In genomic region chr22:21716395-21717122, GRCh38 we compare ENCODE assay signal across 7 cellular contexts. TPM values are rescaled to one million over a fixed set of nuclear protein-coding genes. Genes with fewer than 3 reads are reported as not detected.
DNase-seq lines count a peak whose midpoint lies in the region; ATAC-seq, FAIRE-seq and TF ChIP-seq lines count a peak whose summit lies in the region.
"Not testable (repeated sequence)": the region's sequence is repeated elsewhere in the genome, so short reads cannot be mapped to it uniquely, and the experiment has no call there.

No MANE protein-coding gene starts in this region.

- peaks cover 29% of the 10 kb centered on the region for H4K20me1 ChIP-seq in K562 (replicated peaks; ENCODE audit: control insufficient read depth, insufficient read depth, low read length)

- H3K27me3 Mint-ChIP-seq in effector memory CD8-positive, alpha-beta T cell; natural killer cell (ENCODE audit: low read depth in 2 of 2); progenitor cell of endocrine pancreas: not testable (repeated sequence)

- H3K36me3 Mint-ChIP-seq in effector memory CD8-positive, alpha-beta T cell (ENCODE audit: insufficient read depth); natural killer cell; progenitor cell of endocrine pancreas (ENCODE audit: insufficient read depth): not testable (repeated sequence)

- TF ChIP-seq POLR2A in K562 (conservative IDR thresholded peaks at IDR 0.05); gastrocnemius medialis (IDR thresholded peaks at IDR 0.05): not testable (repeated sequence)

- not testable (repeated sequence) for H3K9me1 ChIP-seq in K562 (ENCODE audit: control insufficient read depth, insufficient read depth, low read length)

- H3K79me2 ChIP-seq in K562 (ENCODE audit: control insufficient read depth, insufficient read depth, low read length), result not testable (repeated sequence)

- H3K27me3 ChIP-seq in K562 (ENCODE audit: control insufficient read depth in 2 of 2, insufficient read depth in 2 of 2, low read length in 2 of 2), result peaks cover 36 to 51% of the 10 kb centered on the region in 2 experiments
- H3K27me3 ChIP-seq in gastrocnemius medialis, result not testable (repeated sequence)

- H3K4me1 ChIP-seq in K562 (replicated peaks in 1 of 2; ENCODE audit: control insufficient read depth in 2 of 2, insufficient read depth in 2 of 2, low read length in 2 of 2) (peaks cover 9 to 14% of the 10 kb centered on the region in 2 experiments; a peak in 4 of 5 replicates), gastrocnemius medialis (peaks cover 25 to 39% of the 10 kb centered on the region in 2 donors)

- WGBS in K562 (ENCODE audit: insufficient coverage, low coverage, missing lambda C conversion rate), result 10% methylated on average over 14 of the region's 15 CpGs

- not testable (repeated sequence) for H3K4me3 ChIP-seq in K562, gastrocnemius medialis

- not testable (repeated sequence) for H3K9me3 ChIP-seq in K562 (replicated peaks; ENCODE audit: control insufficient read depth, insufficient read depth, low read depth, low read length); gastrocnemius medialis

- H3K27ac ChIP-seq in K562 (ENCODE audit: extremely low read depth, low read depth, low read length), result not testable (repeated sequence)
- H3K27ac ChIP-seq in gastrocnemius medialis, result peak overlapping the region; percentile 75 to 82 (median 81)

- not testable (repeated sequence) for TF ChIP-seq EP300 in K562 (IDR thresholded peaks at IDR 0.05; ENCODE audit: low read length)

- H3K9ac ChIP-seq in K562 (ENCODE audit: insufficient read depth in 1 of 2, low read depth in 2 of 2, low read length in 2 of 2), result not testable (repeated sequence)

- not testable (repeated sequence) for ATAC-seq in K562; effector memory CD8-positive, alpha-beta T cell (replicated peaks); Right ventricle myocardium superior (ENCODE audit: poor library complexity); natural killer cell
- ATAC-seq in gastrocnemius medialis, result peak; percentile 22 to 28

- not testable (repeated sequence) for H3K36me3 ChIP-seq in K562 (ENCODE audit: control insufficient read depth, insufficient read depth, low read length); gastrocnemius medialis

- FAIRE-seq in K562 (lab: Jason Lieb, UNC), result peak; percentile 46

- not testable (repeated sequence) for H3K9me3 Mint-ChIP-seq in effector memory CD8-positive, alpha-beta T cell; natural killer cell; progenitor cell of endocrine pancreas (ENCODE audit: low read depth)

- in situ Hi-C loops in K562 (cut with MboI), result loop anchor here (5.0 kb wide), 1 partner anchor 1019 kb away; no protein-coding TSS in a partner anchor
- in situ Hi-C loops in gastrocnemius medialis (cut with MboI; ENCODE audit: low sequenced_read_pairs in 4 of 4), result loop anchor here in 3 of 4 donors (10.0 kb wide), 2 partner anchors 218 to 228 kb away; no protein-coding TSS in a partner anchor

- POLR2A ChIA-PET in K562 (lab: Yijun Ruan, JAX), result interaction anchor here (0.6 to 3.8 kb wide), 6 partner anchors 8 to 74 kb away, joined by 3 to 53 read pairs (median 4); no protein-coding TSS in a partner anchor

- BruUV-seq in K562 (replicated peaks; lab: Mats Ljungman, UMichigan), result not testable (repeated sequence)

- peak overlapping the region; percentile 20 to 64 for H3K27ac Mint-ChIP-seq in effector memory CD8-positive, alpha-beta T cell
- peak overlapping the region; percentile 12 to 14 for H3K27ac Mint-ChIP-seq in natural killer cell
- peak overlapping the region; percentile 29 for H3K27ac Mint-ChIP-seq in progenitor cell of endocrine pancreas

- CTCF ChIA-PET in K562 (lab: Yijun Ruan, JAX; ENCODE audit: low intra/inter-chr PET ratio), result interaction anchor here (1.2 to 12.1 kb wide), 2 partner anchors 37 to 222 kb away, joined by 3 to 609 read pairs; no protein-coding TSS in a partner anchor

- H2AFZ ChIP-seq in K562 (ENCODE audit: low read depth, low read length), result not testable (repeated sequence)

- not testable (repeated sequence) for H3K4me2 ChIP-seq in K562 (ENCODE audit: insufficient read depth, low read length)

- intact Hi-C loops in K562 (cut with micrococcal nuclease); Right ventricle myocardium superior (cut with DNase I); natural killer cell (cut with micrococcal nuclease); gastrocnemius medialis (cut with DNase I; ENCODE audit: low total_unique reads): not testable (repeated sequence)

- not testable (repeated sequence) for TF ChIP-seq CTCF in K562 (IDR thresholded peaks at IDR 0.05 in 2 of 3, conservative IDR thresholded peaks at IDR 0.05 in 1 of 3; ENCODE audit: insufficient read depth in 2 of 3, low read depth in 1 of 3, low read length in 3 of 3); natural killer cell (IDR thresholded peaks at IDR 0.05); progenitor cell of endocrine pancreas (IDR thresholded peaks at IDR 0.05; ENCODE audit: unreplicated experiment); gastrocnemius medialis (IDR thresholded peaks at IDR 0.05 in 4 of 5, conservative IDR thresholded peaks at IDR 0.05 in 1 of 5)

- H3K4me1 Mint-ChIP-seq in effector memory CD8-positive, alpha-beta T cell (ENCODE audit: low read depth in 2 of 2), result peaks cover 24 to 27% of the 10 kb centered on the region in 2 donors
- H3K4me1 Mint-ChIP-seq in natural killer cell, result peaks cover 29 to 39% of the 10 kb centered on the region in 2 donors
- H3K4me1 Mint-ChIP-seq in progenitor cell of endocrine pancreas (ENCODE audit: low read depth), result not testable (repeated sequence)

- not testable (repeated sequence) for H3K4me3 Mint-ChIP-seq in effector memory CD8-positive, alpha-beta T cell; natural killer cell; progenitor cell of endocrine pancreas (ENCODE audit: low read depth)

- DNase-seq in NCI-H2171 treated with DMSO at 0.1 percent for 48 hours (lab: John Stamatoyannopoulos, UW) (peak; percentile 16), Right ventricle myocardium superior (peak; percentile 3)
- DNase-seq in K562 (ENCODE audit: extremely low read depth in 1 of 4, low spot score in 3 of 4); effector memory CD8-positive, alpha-beta T cell; natural killer cell; progenitor cell of endocrine pancreas (ENCODE audit: low spot score, unreplicated experiment); gastrocnemius medialis: not testable (repeated sequence)

- not testable (repeated sequence) for TF ChIP-seq RAD21 in K562 (CRISPR knock-in tag; conservative IDR thresholded peaks at IDR 0.05 in 1 of 2, IDR thresholded peaks at IDR 0.05 in 1 of 2)

RNA-seq across cellular contexts. Expression of gene YPEL1, which starts 19.0 kb away (rescaled TPM):
- total RNA-seq in K562 (2011; cell fraction: chromatin; rRNA removed; ENCODE audit: low replicate concordance), result 4.4 and 6.2 TPM in 2 replicates
- total RNA-seq in K562 (2011; cell fraction: nucleolus; rRNA removed), result 3.0 TPM in 2 replicates
- total RNA-seq in K562 (2011; cell fraction: nucleoplasm; rRNA removed), result 4.6 and 4.7 TPM in 2 replicates
- total RNA-seq in K562 (2014; rRNA removed), result 0.18 and 0.49 TPM in 2 replicates
- 0.41 and 0.47 TPM in 2 replicates for total RNA-seq in K562 (2014; rRNA removed; fragmentation: Illumina TruSeq; extraction: Trizol)
- total RNA-seq in K562 (2015; rRNA removed; fragmentation: Illumina TruSeq; extraction: Trizol), result 0.15 and 0.25 TPM in 2 replicates
- 0.53 and 0.54 TPM in 2 replicates for total RNA-seq in K562 (2021)
- polyA plus RNA-seq in K562 (2011; rRNA removed), result 2.2 and 2.4 TPM in 2 replicates
- polyA plus RNA-seq in K562 (2011; cell fraction: cytosol; rRNA removed), result 0.63 and 1.4 TPM in 2 replicates
- polyA plus RNA-seq in K562 (2011; cell fraction: nucleus; rRNA removed), result 1.9 and 2.6 TPM in 2 replicates
- 0.59 and 4.0 TPM in 2 replicates for polyA plus RNA-seq in K562 (2012)
- polyA plus RNA-seq in K562 (2014; fragmentation: Illumina TruSeq; extraction: Trizol), result 0.46 TPM in 2 replicates
- polyA plus RNA-seq in K562 (2014; fragmentation: Nextera tagmentation; extraction: Ambion mirVana), result under 1 TPM; 0.07 to 0.10 TPM
- polyA plus RNA-seq in K562 (2014; rRNA removed), result 0.36 and 1.7 TPM in 2 replicates
- polyA minus RNA-seq in K562 (2011; rRNA and poly(A)+ RNA removed), result 1.4 and 3.0 TPM in 2 replicates
- polyA minus RNA-seq in K562 (2011; cell fraction: cytosol; rRNA and poly(A)+ RNA removed), result 0.46 and 0.67 TPM in 2 replicates
- polyA minus RNA-seq in K562 (2011; cell fraction: nucleus; rRNA and poly(A)+ RNA removed), result 0.67 and 1.00 TPM in 2 replicates
- 3.1 TPM for total RNA-seq in Right ventricle myocardium superior
- total RNA-seq in natural killer cell, result 10 to 100 TPM; 59.9 to 86.3 (median 68.8) TPM
- 24.9 and 30.5 TPM in 2 replicates for total RNA-seq in progenitor cell of endocrine pancreas
- total RNA-seq in gastrocnemius medialis, result 10 to 100 TPM; 23.6 to 42.1 (median 36.4) TPM

RNA-seq across cellular contexts. Expression of gene PPIL2, which starts 50.7 kb away (rescaled TPM):
- 1,132 and 1,539 TPM in 2 replicates for total RNA-seq in K562 (2011; cell fraction: chromatin; rRNA removed; ENCODE audit: low replicate concordance)
- total RNA-seq in K562 (2011; cell fraction: nucleolus; rRNA removed), result 736 and 826 TPM in 2 replicates
- total RNA-seq in K562 (2011; cell fraction: nucleoplasm; rRNA removed), result 718 and 814 TPM in 2 replicates
- total RNA-seq in K562 (2014; rRNA removed), result 174 and 195 TPM in 2 replicates
- total RNA-seq in K562 (2014; rRNA removed; fragmentation: Illumina TruSeq; extraction: Trizol), result 104 and 115 TPM in 2 replicates
- total RNA-seq in K562 (2015; rRNA removed; fragmentation: Illumina TruSeq; extraction: Trizol), result 170 and 172 TPM in 2 replicates
- 251 and 267 TPM in 2 replicates for total RNA-seq in K562 (2021)
- 193 and 247 TPM in 2 replicates for polyA plus RNA-seq in K562 (2011; rRNA removed)
- polyA plus RNA-seq in K562 (2011; cell fraction: cytosol; rRNA removed), result 143 and 211 TPM in 2 replicates
- 801 and 951 TPM in 2 replicates for polyA plus RNA-seq in K562 (2011; cell fraction: nucleus; rRNA removed)
- polyA plus RNA-seq in K562 (2012), result 185 and 193 TPM in 2 replicates
- 250 and 261 TPM in 2 replicates for polyA plus RNA-seq in K562 (2014; fragmentation: Illumina TruSeq; extraction: Trizol)
- polyA plus RNA-seq in K562 (2014; fragmentation: Nextera tagmentation; extraction: Ambion mirVana), result 10 to 100 TPM; 13.2 to 28.8 TPM
- 268 and 298 TPM in 2 replicates for polyA plus RNA-seq in K562 (2014; rRNA removed)
- 228 and 271 TPM in 2 replicates for polyA minus RNA-seq in K562 (2011; rRNA and poly(A)+ RNA removed)
- polyA minus RNA-seq in K562 (2011; cell fraction: cytosol; rRNA and poly(A)+ RNA removed), result 95.6 and 98.4 TPM in 2 replicates
- polyA minus RNA-seq in K562 (2011; cell fraction: nucleus; rRNA and poly(A)+ RNA removed), result 325 and 509 TPM in 2 replicates
- 22.5 TPM for total RNA-seq in Right ventricle myocardium superior
- total RNA-seq in natural killer cell, result 100 to 1,000 TPM; 101 to 127 (median 124) TPM
- total RNA-seq in progenitor cell of endocrine pancreas, result 46.7 and 49.2 TPM in 2 replicates
- 10 to 100 TPM; 16.8 to 24.8 (median 20.5) TPM for total RNA-seq in gastrocnemius medialis
